In genomic region chr4:176642472-176642871, GRCh38 we compare ENCODE assay signal across 15 cellular contexts.
DNase-seq lines count a peak whose midpoint lies in the region; ATAC-seq and TF ChIP-seq lines count a peak whose summit lies in the region.
"Had no signal": no experiment of that assay in that cellular context is flagged by ENCODE, and none has a peak within 500 bp of the region (broad histone marks: within the 10 kb centered on the region; RNA-seq: fewer than 3 reads in every experiment).

No MANE protein-coding gene starts in this region.

- H3K4me3 Mint-ChIP-seq in activated CD4-positive, alpha-beta T cell treated with anti-CD3 and anti-CD28 coated beads for 36 hours = no peak overlapping the region
- H3K4me3 Mint-ChIP-seq: activated B cell treated with CpG ODN at 0.5 μM for 24 hours; activated T-helper 17 cell treated with anti-CD3 and anti-CD28 coated beads, Interleukin-2, amount 50 U/mL, for 72 hours; CD14-positive monocyte had no signal

- POLR2A ChIA-PET in activated CD4-positive, alpha-beta T cell treated with anti-CD3 and anti-CD28 coated beads for 36 hours (lab: Charles Lee) = no interaction called here

- H3K9me3 Mint-ChIP-seq in activated CD4-positive, alpha-beta T cell treated with anti-CD3 and anti-CD28 coated beads for 36 hours (ENCODE audit: low read depth) = peaks cover 3% of the 10 kb centered on the region
- H3K9me3 Mint-ChIP-seq: activated B cell treated with CpG ODN at 0.5 μM for 24 hours; activated T-helper 17 cell treated with anti-CD3 and anti-CD28 coated beads, Interleukin-2, amount 50 U/mL, for 72 hours had no signal

- no peak overlapping the region for H3K4me3 ChIP-seq in epithelial cell of esophagus (ENCODE audit: low read length)
- H3K4me3 ChIP-seq: gastrocnemius medialis, SJSA1 had no signal

- CTCF ChIA-PET in activated CD4-positive, alpha-beta T cell treated with anti-CD3 and anti-CD28 coated beads for 36 hours (lab: Charles Lee) = interaction anchor here (0.7 kb wide), 1 partner anchor 20 kb away, joined by 3 read pairs; no protein-coding TSS in a partner anchor

- ATAC-seq in GM18867 (IDR thresholded peaks at IDR 0.05; ENCODE audit: unreplicated experiment) = peak; percentile 98
- ATAC-seq in GM21390 (IDR thresholded peaks at IDR 0.05; ENCODE audit: unreplicated experiment) = peak; percentile 85
- peak; percentile 83 for ATAC-seq in HG03159 (IDR thresholded peaks at IDR 0.05; ENCODE audit: unreplicated experiment)
- no peak for ATAC-seq in activated CD4-positive, alpha-beta T cell treated with anti-CD3 and anti-CD28 coated beads for 36 hours
- ATAC-seq: activated T-helper 17 cell treated with anti-CD3 and anti-CD28 coated beads, Interleukin-2, amount 50 U/mL, for 72 hours; gastrocnemius medialis had no signal

- no peak for TF ChIP-seq CTCF in epithelial cell of esophagus (IDR thresholded peaks at IDR 0.05; ENCODE audit: insufficient read depth, low read depth, low read length, missing control alignments)

- no peak overlapping the region for H3K27ac Mint-ChIP-seq in activated CD4-positive, alpha-beta T cell treated with anti-CD3 and anti-CD28 coated beads for 36 hours
- H3K27ac Mint-ChIP-seq: activated B cell treated with CpG ODN at 0.5 μM for 24 hours; activated T-helper 17 cell treated with anti-CD3 and anti-CD28 coated beads, Interleukin-2, amount 50 U/mL, for 72 hours had no signal

- H3K27me3 Mint-ChIP-seq in activated CD4-positive, alpha-beta T cell treated with anti-CD3 and anti-CD28 coated beads for 36 hours = no peaks in the 10 kb centered on the region
- H3K27me3 Mint-ChIP-seq: activated B cell treated with CpG ODN at 0.5 μM for 24 hours; activated T-helper 17 cell treated with anti-CD3 and anti-CD28 coated beads, Interleukin-2, amount 50 U/mL, for 72 hours had no signal

- H3K4me1 Mint-ChIP-seq in activated CD4-positive, alpha-beta T cell treated with anti-CD3 and anti-CD28 coated beads for 36 hours = no peaks in the 10 kb centered on the region
- H3K4me1 Mint-ChIP-seq: activated B cell treated with CpG ODN at 0.5 μM for 24 hours; activated T-helper 17 cell treated with anti-CD3 and anti-CD28 coated beads, Interleukin-2, amount 50 U/mL, for 72 hours; CD14-positive monocyte had no signal

- no peaks in the 10 kb centered on the region for H3K36me3 Mint-ChIP-seq in activated CD4-positive, alpha-beta T cell treated with anti-CD3 and anti-CD28 coated beads for 36 hours (ENCODE audit: low read depth)
- H3K36me3 Mint-ChIP-seq: CD14-positive monocyte had no signal

- DNase-seq in epithelial cell of esophagus (ENCODE audit: low read depth) = peak; percentile 23
- no peak for DNase-seq in activated CD4-positive, alpha-beta T cell treated with anti-CD3 and anti-CD28 coated beads for 36 hours
- DNase-seq in stimulated activated CD4-positive, alpha-beta T cell treated with anti-CD3 and anti-CD28 coated beads, Interleukin-12 subunit alpha, Interleukin-12 subunit beta, amount 100 ng/mL, for 4 hours = no peak
- DNase-seq in NCI-H1105 (lab: John Stamatoyannopoulos, UW) = no peak
- DNase-seq: activated B cell treated with CpG ODN at 0.5 μM for 24 hours, gastrocnemius medialis, GF-D8, MM.1S, NCI-H526 had no signal

- intact Hi-C loops in activated CD4-positive, alpha-beta T cell treated with anti-CD3 and anti-CD28 coated beads for 36 hours (cut with DNase I, micrococcal nuclease) = no loop called here
